In genomic region chr18:62324917-62325805, GRCh38 we compare ENCODE assay signal across 8 cellular contexts. TPM values are rescaled to one million over a fixed set of nuclear protein-coding genes. Genes with fewer than 3 reads are reported as not detected.
A peak's percentile ranks its signal among the peaks of the same experiment; 100 is the strongest.
DNase-seq lines count a peak whose midpoint lies in the region; ATAC-seq and TF ChIP-seq lines count a peak whose summit lies in the region.

TSS of gene TNFRSF11A (plus strand) at chr18:62325310. CDS start at chr18:62325353, 43 bp downstream.

- peak; percentile 86 for TF ChIP-seq CTCF in RWPE2 (IDR thresholded peaks at IDR 0.05; ENCODE audit: poor library complexity, severe bottlenecking)
- peak; percentile 45 for TF ChIP-seq CTCF in hepatocyte (IDR thresholded peaks at IDR 0.05; ENCODE audit: poor library complexity)
- TF ChIP-seq CTCF in spleen (IDR thresholded peaks at IDR 0.05 in 8 of 11, conservative IDR thresholded peaks at IDR 0.05 in 3 of 11) = peak in 7 of 11 experiments; percentile 9 to 58 (median 48)

- H3K4me3 Mint-ChIP-seq in CD4-positive, CD25-positive, alpha-beta regulatory T cell = peak within 1 kb of the TSS; percentile 78 to 97 (median 87)

- TF ChIP-seq POLR2A in spleen (IDR thresholded peaks at IDR 0.05) = no peak

- H3K9me3 Mint-ChIP-seq in CD4-positive, CD25-positive, alpha-beta regulatory T cell = peaks cover 0 to 4% (median 0%) of the 10 kb centered on the region in 7 donors
- no peaks in the 10 kb centered on the region for H3K9me3 Mint-ChIP-seq in activated naive CD4-positive, alpha-beta T cell treated with anti-CD3 and anti-CD28 coated beads, Interleukin-2, amount 50 U/mL, for 72 hours

- H2AFZ ChIP-seq in hepatocyte = peak within 1 kb of the TSS; percentile 76

- DNase-seq in CD4-positive, CD25-positive, alpha-beta regulatory T cell = peak; percentile 49 to 74 (median 54)
- no peak for DNase-seq in RWPE2 (ENCODE audit: low spot score)
- peak in 1 of 2 donors; percentile 84 for DNase-seq in activated naive CD4-positive, alpha-beta T cell treated with anti-CD3 and anti-CD28 coated beads, Interleukin-2, amount 50 U/mL, for 72 hours (ENCODE audit: low spot score in 2 of 2)
- peak; percentile 83 for DNase-seq in hepatocyte (ENCODE audit: low spot score)
- peak; percentile 87 for DNase-seq in spleen
- DNase-seq in occipital lobe (lab: John Stamatoyannopoulos, UW) = no peak

- H3K27ac ChIP-seq in CD4-positive, CD25-positive, alpha-beta regulatory T cell (ENCODE audit: insufficient read depth, low read length, poor library complexity, severe bottlenecking) = no peak within 1 kb of the TSS
- no peak within 1 kb of the TSS for H3K27ac ChIP-seq in RWPE2 (ENCODE audit: poor library complexity, severe bottlenecking)
- no peak within 1 kb of the TSS for H3K27ac ChIP-seq in hepatocyte
- H3K27ac ChIP-seq in spleen = no peak within 1 kb of the TSS

- H3K4me2 ChIP-seq in hepatocyte = peak within 1 kb of the TSS; percentile 99

- H3K4me1 ChIP-seq in CD4-positive, CD25-positive, alpha-beta regulatory T cell (ENCODE audit: control insufficient read depth, insufficient read depth, low read length, poor library complexity, severe bottlenecking) = peaks cover 26% of the 10 kb centered on the region
- no peaks in the 10 kb centered on the region for H3K4me1 ChIP-seq in RWPE2 (ENCODE audit: insufficient read depth, poor library complexity, severe bottlenecking)
- H3K4me1 ChIP-seq in hepatocyte (ENCODE audit: insufficient read depth) = peaks cover 33% of the 10 kb centered on the region
- peaks cover 17 to 59% (median 36%) of the 10 kb centered on the region in 6 donors for H3K4me1 ChIP-seq in spleen

- WGBS in hepatocyte (ENCODE audit: low lambda C conversion rate, missing lambda C conversion rate) = 1% methylated on average over 30 of the region's 99 CpGs
- WGBS in spleen, 5 donors = 1 to 8% (median 2%) methylated on average over 19 to 99 of the region's 99 CpGs

- H3K36me3 ChIP-seq in CD4-positive, CD25-positive, alpha-beta regulatory T cell (ENCODE audit: control insufficient read depth, insufficient read depth, low read length) = no peaks in the 10 kb centered on the region
- no peaks in the 10 kb centered on the region for H3K36me3 ChIP-seq in RWPE2 (ENCODE audit: low read depth)
- no peaks in the 10 kb centered on the region for H3K36me3 ChIP-seq in hepatocyte (replicated peaks; ENCODE audit: insufficient read depth, low read depth)
- H3K36me3 ChIP-seq in spleen = no peaks in the 10 kb centered on the region

- intact Hi-C loops in spleen (cut with DNase I; ENCODE audit: low total_unique reads) = no loop called here

- peak; percentile 78 to 80 for ATAC-seq in CD4-positive, CD25-positive, alpha-beta regulatory T cell (ENCODE audit: low read depth in 2 of 2)
- ATAC-seq in GM19328 (IDR thresholded peaks at IDR 0.05; ENCODE audit: unreplicated experiment) = peak; percentile 57
- peak; percentile 78 for ATAC-seq in HG03439 (IDR thresholded peaks at IDR 0.05; ENCODE audit: unreplicated experiment)
- ATAC-seq in RWPE2 (ENCODE audit: low read depth) = peak; percentile 77
- peak; percentile 80 to 86 for ATAC-seq in activated naive CD4-positive, alpha-beta T cell treated with anti-CD3 and anti-CD28 coated beads, Interleukin-2, amount 50 U/mL, for 72 hours

- H3K27ac Mint-ChIP-seq in CD4-positive, CD25-positive, alpha-beta regulatory T cell = peak within 1 kb of the TSS; percentile 30 to 94 (median 83)
- peak within 1 kb of the TSS in 1 of 2 donors; percentile 74 for H3K27ac Mint-ChIP-seq in activated naive CD4-positive, alpha-beta T cell treated with anti-CD3 and anti-CD28 coated beads, Interleukin-2, amount 50 U/mL, for 72 hours

- no peaks in the 10 kb centered on the region for H3K79me2 ChIP-seq in hepatocyte

- no peaks in the 10 kb centered on the region for H3K9me2 ChIP-seq in hepatocyte (replicated peaks; ENCODE audit: insufficient read depth)

- no peaks in the 10 kb centered on the region for H3K36me3 Mint-ChIP-seq in CD4-positive, CD25-positive, alpha-beta regulatory T cell
- H3K36me3 Mint-ChIP-seq in activated naive CD4-positive, alpha-beta T cell treated with anti-CD3 and anti-CD28 coated beads, Interleukin-2, amount 50 U/mL, for 72 hours = peaks cover 0 to 11% of the 10 kb centered on the region in 2 donors

- peaks cover 49% of the 10 kb centered on the region for H3K27me3 ChIP-seq in CD4-positive, CD25-positive, alpha-beta regulatory T cell (ENCODE audit: control insufficient read depth, insufficient read depth, low read length)
- H3K27me3 ChIP-seq in RWPE2 (ENCODE audit: insufficient read depth, poor library complexity, severe bottlenecking) = no peaks in the 10 kb centered on the region
- H3K27me3 ChIP-seq in hepatocyte = peaks cover 55% of the 10 kb centered on the region
- H3K27me3 ChIP-seq in spleen (replicated peaks in 1 of 7) = peaks cover 3 to 74% (median 44%) of the 10 kb centered on the region in 7 donors

- H3K4me3 ChIP-seq in CD4-positive, CD25-positive, alpha-beta regulatory T cell (ENCODE audit: low read depth, low read length) = peak within 1 kb of the TSS; percentile 69
- H3K4me3 ChIP-seq in RWPE2 (ENCODE audit: severe bottlenecking) (peak within 1 kb of the TSS; percentile 43), hepatocyte (peak within 1 kb of the TSS; percentile 67), spleen (peak within 1 kb of the TSS; percentile 33 to 75 (median 51))

- H3K4me1 Mint-ChIP-seq in CD4-positive, CD25-positive, alpha-beta regulatory T cell = peaks cover 7 to 37% (median 27%) of the 10 kb centered on the region in 4 donors

- no peaks in the 10 kb centered on the region for H3K9me3 ChIP-seq in CD4-positive, CD25-positive, alpha-beta regulatory T cell (ENCODE audit: control insufficient read depth in 2 of 2, low read length in 2 of 2)
- H3K9me3 ChIP-seq in RWPE2 (ENCODE audit: severe bottlenecking) = no peaks in the 10 kb centered on the region
- H3K9me3 ChIP-seq in hepatocyte (ENCODE audit: low read depth) = no peaks in the 10 kb centered on the region
- H3K9me3 ChIP-seq in spleen = no peaks in the 10 kb centered on the region

- peaks cover 60% of the 10 kb centered on the region for H3K27me3 Mint-ChIP-seq in CD4-positive, CD25-positive, alpha-beta regulatory T cell

- H4K20me1 ChIP-seq in hepatocyte (ENCODE audit: insufficient read depth, poor library complexity, severe bottlenecking) = no peaks in the 10 kb centered on the region

RNA-seq across cellular contexts. Expression of gene TNFRSF11A, which starts in this region (rescaled TPM):
- total RNA-seq in CD4-positive, CD25-positive, alpha-beta regulatory T cell = 2.2 TPM
- 1 to 10 TPM in 3 of 4 donors, under 1 TPM in 1; 0.93 to 3.6 (median 1.6) TPM for polyA plus RNA-seq in CD4-positive, CD25-positive, alpha-beta regulatory T cell
- 10 to 100 TPM in 1 of 2 donors, under 1 TPM in 1; 0.82 to 15.8 TPM for total RNA-seq in activated naive CD4-positive, alpha-beta T cell treated with anti-CD3 and anti-CD28 coated beads, Interleukin-2, amount 50 U/mL, for 72 hours
- total RNA-seq in hepatocyte (5.6 and 11.0 TPM in 2 replicates), spleen (10 to 100 TPM in 3 of 7 donors, 1 to 10 TPM in 4; 1.5 to 11.8 (median 6.4) TPM), occipital lobe (1.6 TPM)
- polyA plus RNA-seq in hepatocyte (2.1 and 4.1 TPM in 2 replicates), spleen (under 1 TPM; 0.29 to 0.57 (median 0.32) TPM)

Comparison
In these comparisons a context has a peak if more than half of its experiments do, and no peak if none do; other contexts are left out.
1. DNase-seq: peak in CD4-positive, CD25-positive, alpha-beta regulatory T cell (3 of 3), hepatocyte (single experiment) and spleen (single experiment); none in RWPE2 (single experiment) and occipital lobe (single experiment).
2. Peak in every context shown above with its lines, with median percentiles within 50 percentile points of each other: ATAC-seq, H3K4me3 ChIP-seq and CTCF ChIP-seq.